Comparison of ENCODE assay signal across 1 cellular context in the genomic region with DNA sequence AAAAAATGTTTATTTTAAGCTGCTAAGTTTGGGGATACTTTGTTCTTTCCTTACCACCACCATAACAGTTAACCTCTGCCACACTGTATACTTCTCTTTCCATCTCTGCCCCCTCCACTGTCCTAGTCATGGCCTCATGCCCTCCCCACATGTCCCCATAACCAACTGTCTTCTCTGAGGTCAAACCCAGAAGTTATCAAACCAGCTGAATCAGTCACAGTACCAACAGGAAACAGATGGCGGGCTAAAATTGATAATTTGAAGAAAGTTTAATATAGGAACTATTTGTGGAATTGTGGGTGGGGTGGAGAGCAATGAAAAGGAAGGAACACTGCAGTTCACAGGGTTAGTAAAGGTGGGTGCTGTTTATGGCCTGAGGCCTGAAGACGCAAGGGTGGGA.
TF ChIP-seq lines count a peak whose summit lies in the region.

No MANE protein-coding gene starts in this region.

TF ChIP-seq in HepG2, 621 proteins besides CTCF, POLR2A, EP300 and RAD21 (continued from another document):
- TF ChIP-seq, protein P1, sequence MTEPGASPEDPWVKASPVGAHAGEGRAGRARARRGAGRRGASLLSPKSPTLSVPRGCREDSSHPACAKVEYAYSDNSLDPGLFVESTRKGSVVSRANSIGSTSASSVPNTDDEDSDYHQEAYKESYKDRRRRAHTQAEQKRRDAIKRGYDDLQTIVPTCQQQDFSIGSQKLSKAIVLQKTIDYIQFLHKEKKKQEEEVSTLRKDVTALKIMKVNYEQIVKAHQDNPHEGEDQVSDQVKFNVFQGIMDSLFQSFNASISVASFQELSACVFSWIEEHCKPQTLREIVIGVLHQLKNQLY (CRISPR knock-in tag; IDR thresholded peaks at IDR 0.05): no peak
- TF ChIP-seq, protein P2, sequence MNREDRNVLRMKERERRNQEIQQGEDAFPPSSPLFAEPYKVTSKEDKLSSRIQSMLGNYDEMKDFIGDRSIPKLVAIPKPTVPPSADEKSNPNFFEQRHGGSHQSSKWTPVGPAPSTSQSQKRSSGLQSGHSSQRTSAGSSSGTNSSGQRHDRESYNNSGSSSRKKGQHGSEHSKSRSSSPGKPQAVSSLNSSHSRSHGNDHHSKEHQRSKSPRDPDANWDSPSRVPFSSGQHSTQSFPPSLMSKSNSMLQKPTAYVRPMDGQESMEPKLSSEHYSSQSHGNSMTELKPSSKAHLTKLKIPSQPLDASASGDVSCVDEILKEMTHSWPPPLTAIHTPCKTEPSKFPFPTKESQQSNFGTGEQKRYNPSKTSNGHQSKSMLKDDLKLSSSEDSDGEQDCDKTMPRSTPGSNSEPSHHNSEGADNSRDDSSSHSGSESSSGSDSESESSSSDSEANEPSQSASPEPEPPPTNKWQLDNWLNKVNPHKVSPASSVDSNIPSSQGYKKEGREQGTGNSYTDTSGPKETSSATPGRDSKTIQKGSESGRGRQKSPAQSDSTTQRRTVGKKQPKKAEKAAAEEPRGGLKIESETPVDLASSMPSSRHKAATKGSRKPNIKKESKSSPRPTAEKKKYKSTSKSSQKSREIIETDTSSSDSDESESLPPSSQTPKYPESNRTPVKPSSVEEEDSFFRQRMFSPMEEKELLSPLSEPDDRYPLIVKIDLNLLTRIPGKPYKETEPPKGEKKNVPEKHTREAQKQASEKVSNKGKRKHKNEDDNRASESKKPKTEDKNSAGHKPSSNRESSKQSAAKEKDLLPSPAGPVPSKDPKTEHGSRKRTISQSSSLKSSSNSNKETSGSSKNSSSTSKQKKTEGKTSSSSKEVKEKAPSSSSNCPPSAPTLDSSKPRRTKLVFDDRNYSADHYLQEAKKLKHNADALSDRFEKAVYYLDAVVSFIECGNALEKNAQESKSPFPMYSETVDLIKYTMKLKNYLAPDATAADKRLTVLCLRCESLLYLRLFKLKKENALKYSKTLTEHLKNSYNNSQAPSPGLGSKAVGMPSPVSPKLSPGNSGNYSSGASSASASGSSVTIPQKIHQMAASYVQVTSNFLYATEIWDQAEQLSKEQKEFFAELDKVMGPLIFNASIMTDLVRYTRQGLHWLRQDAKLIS (CRISPR knock-in tag; IDR thresholded peaks at IDR 0.05): no peak
- TF ChIP-seq, protein P3, sequence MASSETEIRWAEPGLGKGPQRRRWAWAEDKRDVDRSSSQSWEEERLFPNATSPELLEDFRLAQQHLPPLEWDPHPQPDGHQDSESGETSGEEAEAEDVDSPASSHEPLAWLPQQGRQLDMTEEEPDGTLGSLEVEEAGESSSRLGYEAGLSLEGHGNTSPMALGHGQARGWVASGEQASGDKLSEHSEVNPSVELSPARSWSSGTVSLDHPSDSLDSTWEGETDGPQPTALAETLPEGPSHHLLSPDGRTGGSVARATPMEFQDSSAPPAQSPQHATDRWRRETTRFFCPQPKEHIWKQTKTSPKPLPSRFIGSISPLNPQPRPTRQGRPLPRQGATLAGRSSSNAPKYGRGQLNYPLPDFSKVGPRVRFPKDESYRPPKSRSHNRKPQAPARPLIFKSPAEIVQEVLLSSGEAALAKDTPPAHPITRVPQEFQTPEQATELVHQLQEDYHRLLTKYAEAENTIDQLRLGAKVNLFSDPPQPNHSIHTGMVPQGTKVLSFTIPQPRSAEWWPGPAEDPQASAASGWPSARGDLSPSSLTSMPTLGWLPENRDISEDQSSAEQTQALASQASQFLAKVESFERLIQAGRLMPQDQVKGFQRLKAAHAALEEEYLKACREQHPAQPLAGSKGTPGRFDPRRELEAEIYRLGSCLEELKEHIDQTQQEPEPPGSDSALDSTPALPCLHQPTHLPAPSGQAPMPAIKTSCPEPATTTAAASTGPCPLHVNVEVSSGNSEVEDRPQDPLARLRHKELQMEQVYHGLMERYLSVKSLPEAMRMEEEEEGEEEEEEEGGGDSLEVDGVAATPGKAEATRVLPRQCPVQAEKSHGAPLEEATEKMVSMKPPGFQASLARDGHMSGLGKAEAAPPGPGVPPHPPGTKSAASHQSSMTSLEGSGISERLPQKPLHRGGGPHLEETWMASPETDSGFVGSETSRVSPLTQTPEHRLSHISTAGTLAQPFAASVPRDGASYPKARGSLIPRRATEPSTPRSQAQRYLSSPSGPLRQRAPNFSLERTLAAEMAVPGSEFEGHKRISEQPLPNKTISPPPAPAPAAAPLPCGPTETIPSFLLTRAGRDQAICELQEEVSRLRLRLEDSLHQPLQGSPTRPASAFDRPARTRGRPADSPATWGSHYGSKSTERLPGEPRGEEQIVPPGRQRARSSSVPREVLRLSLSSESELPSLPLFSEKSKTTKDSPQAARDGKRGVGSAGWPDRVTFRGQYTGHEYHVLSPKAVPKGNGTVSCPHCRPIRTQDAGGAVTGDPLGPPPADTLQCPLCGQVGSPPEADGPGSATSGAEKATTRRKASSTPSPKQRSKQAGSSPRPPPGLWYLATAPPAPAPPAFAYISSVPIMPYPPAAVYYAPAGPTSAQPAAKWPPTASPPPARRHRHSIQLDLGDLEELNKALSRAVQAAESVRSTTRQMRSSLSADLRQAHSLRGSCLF (CRISPR knock-in tag; IDR thresholded peaks at IDR 0.05; ENCODE audit: borderline replicate concordance): no peak
- TF ChIP-seq, protein P4, sequence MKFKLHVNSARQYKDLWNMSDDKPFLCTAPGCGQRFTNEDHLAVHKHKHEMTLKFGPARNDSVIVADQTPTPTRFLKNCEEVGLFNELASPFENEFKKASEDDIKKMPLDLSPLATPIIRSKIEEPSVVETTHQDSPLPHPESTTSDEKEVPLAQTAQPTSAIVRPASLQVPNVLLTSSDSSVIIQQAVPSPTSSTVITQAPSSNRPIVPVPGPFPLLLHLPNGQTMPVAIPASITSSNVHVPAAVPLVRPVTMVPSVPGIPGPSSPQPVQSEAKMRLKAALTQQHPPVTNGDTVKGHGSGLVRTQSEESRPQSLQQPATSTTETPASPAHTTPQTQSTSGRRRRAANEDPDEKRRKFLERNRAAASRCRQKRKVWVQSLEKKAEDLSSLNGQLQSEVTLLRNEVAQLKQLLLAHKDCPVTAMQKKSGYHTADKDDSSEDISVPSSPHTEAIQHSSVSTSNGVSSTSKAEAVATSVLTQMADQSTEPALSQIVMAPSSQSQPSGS (CRISPR knock-in tag; IDR thresholded peaks at IDR 0.05): no peak
- TF ChIP-seq, protein P5, sequence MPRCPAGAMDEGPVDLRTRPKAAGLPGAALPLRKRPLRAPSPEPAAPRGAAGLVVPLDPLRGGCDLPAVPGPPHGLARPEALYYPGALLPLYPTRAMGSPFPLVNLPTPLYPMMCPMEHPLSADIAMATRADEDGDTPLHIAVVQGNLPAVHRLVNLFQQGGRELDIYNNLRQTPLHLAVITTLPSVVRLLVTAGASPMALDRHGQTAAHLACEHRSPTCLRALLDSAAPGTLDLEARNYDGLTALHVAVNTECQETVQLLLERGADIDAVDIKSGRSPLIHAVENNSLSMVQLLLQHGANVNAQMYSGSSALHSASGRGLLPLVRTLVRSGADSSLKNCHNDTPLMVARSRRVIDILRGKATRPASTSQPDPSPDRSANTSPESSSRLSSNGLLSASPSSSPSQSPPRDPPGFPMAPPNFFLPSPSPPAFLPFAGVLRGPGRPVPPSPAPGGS (CRISPR knock-in tag; IDR thresholded peaks at IDR 0.05): peak; percentile 19; the same call in 1 of the 2 replicates
- TF ChIP-seq BRCA1 (CRISPR knock-in tag; IDR thresholded peaks at IDR 0.05) (no peak), NPAS2 (CRISPR knock-in tag; IDR thresholded peaks at IDR 0.05; ENCODE audit: borderline replicate concordance) (no peak), ZNF775 (CRISPR knock-in tag; IDR thresholded peaks at IDR 0.05; ENCODE audit: borderline replicate concordance) (no peak), MIER2 (CRISPR knock-in tag; IDR thresholded peaks at IDR 0.05) (no peak), WIZ (CRISPR knock-in tag; IDR thresholded peaks at IDR 0.05) (0 out of 2 replicates have a peak, but pooled peaks have one; percentile 4)
- TF ChIP-seq, protein P6, sequence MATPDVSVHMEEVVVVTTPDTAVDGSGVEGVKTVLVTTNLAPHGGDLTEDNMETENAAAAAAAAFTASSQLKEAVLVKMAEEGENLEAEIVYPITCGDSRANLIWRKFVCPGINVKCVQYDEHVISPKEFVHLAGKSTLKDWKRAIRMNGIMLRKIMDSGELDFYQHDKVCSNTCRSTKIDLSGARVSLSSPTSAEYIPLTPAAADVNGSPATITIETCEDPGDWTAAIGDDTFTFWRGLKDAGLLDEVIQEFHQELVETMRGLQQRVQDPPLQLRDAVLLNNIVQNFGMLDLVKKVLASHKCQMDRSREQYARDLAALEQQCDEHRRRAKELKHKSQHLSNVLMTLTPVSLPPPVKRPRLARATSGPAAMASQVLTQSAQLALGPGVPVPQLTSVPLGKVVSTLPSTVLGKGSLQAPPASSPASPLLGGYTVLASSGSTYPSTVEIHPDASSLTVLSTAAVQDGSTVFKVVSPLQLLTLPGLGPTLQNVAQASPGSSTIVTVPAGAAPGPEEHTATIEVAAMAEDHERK (CRISPR knock-in tag; IDR thresholded peaks at IDR 0.05; ENCODE audit: low read depth): no peak
